ENCODE assay signal across 13 cellular contexts in genomic region chr4:25857403-25857802, GRCh38.
DNase-seq lines count a peak whose midpoint lies in the region; ATAC-seq and TF ChIP-seq lines count a peak whose summit lies in the region.
"Had no signal": no experiment of that assay in that cellular context is flagged by ENCODE, and none has a peak within 500 bp of the region (broad histone marks: within the 10 kb centered on the region; RNA-seq: fewer than 3 reads in every experiment).

No MANE protein-coding gene starts in this region.

- H4K20me1 ChIP-seq in OCI-LY1 (ENCODE audit: insufficient read depth, low read length): no peaks in the 10 kb centered on the region

- peak overlapping the region; percentile 32 for H3K4me2 ChIP-seq in OCI-LY1 (ENCODE audit: low read length)

- peak overlapping the region; percentile 47 for H3K27ac Mint-ChIP-seq in stimulated activated naive CD8-positive, alpha-beta T cell treated with anti-CD3 and anti-CD28 coated beads, Interleukin-15, Interleukin-2, amounts not matched to agents 100 ng/mL and 50 ng/mL, for 24 hours
- peak overlapping the region; percentile 94 to 95 for H3K27ac Mint-ChIP-seq in effector memory CD8-positive, alpha-beta T cell
- H3K27ac Mint-ChIP-seq: activated naive CD4-positive, alpha-beta T cell treated with anti-CD3 and anti-CD28 coated beads for 36 hours had no signal

- peak overlapping the region; percentile 4 for H3K27ac ChIP-seq in OCI-LY1 (ENCODE audit: low read depth, low read length, poor library complexity, severe bottlenecking)
- H3K27ac ChIP-seq: suprapubic skin had no signal

- peaks cover 64% of the 10 kb centered on the region for H3K36me3 ChIP-seq in OCI-LY1 (ENCODE audit: insufficient read depth, low read length)
- H3K36me3 ChIP-seq: suprapubic skin had no signal

- ATAC-seq in stimulated activated naive CD8-positive, alpha-beta T cell treated with anti-CD3 and anti-CD28 coated beads, Interleukin-15, Interleukin-2, amounts not matched to agents 100 U/mL and 50 U/mL, for 24 hours: no peak
- no peak for ATAC-seq in effector memory CD8-positive, alpha-beta T cell (replicated peaks)
- no peak for ATAC-seq in HG02884 (IDR thresholded peaks at IDR 0.05; ENCODE audit: unreplicated experiment)

- H3K27me3 ChIP-seq in OCI-LY1 (ENCODE audit: insufficient read depth, low read length): no peaks in the 10 kb centered on the region
- H3K27me3 ChIP-seq: suprapubic skin had no signal

- H3K4me1 Mint-ChIP-seq in stimulated activated naive CD8-positive, alpha-beta T cell treated with anti-CD3 and anti-CD28 coated beads, Interleukin-15, Interleukin-2, amounts not matched to agents 100 ng/mL and 50 ng/mL, for 24 hours (ENCODE audit: low read depth): peaks cover 88% of the 10 kb centered on the region
- H3K4me1 Mint-ChIP-seq in effector memory CD8-positive, alpha-beta T cell (ENCODE audit: low read depth in 2 of 2): peaks cover 53 to 84% of the 10 kb centered on the region in 2 donors

- no peaks in the 10 kb centered on the region for H3K9me2 ChIP-seq in OCI-LY1 (ENCODE audit: low read depth, low read length)

- H3K9me3 ChIP-seq in OCI-LY1 (ENCODE audit: low read length): no peaks in the 10 kb centered on the region
- H3K9me3 ChIP-seq: suprapubic skin had no signal

- H3K9me3 Mint-ChIP-seq in stimulated activated naive CD8-positive, alpha-beta T cell treated with anti-CD3 and anti-CD28 coated beads, Interleukin-15, Interleukin-2, amounts not matched to agents 100 ng/mL and 50 ng/mL, for 24 hours: no peaks in the 10 kb centered on the region
- no peaks in the 10 kb centered on the region for H3K9me3 Mint-ChIP-seq in effector memory CD8-positive, alpha-beta T cell
- H3K9me3 Mint-ChIP-seq: activated naive CD4-positive, alpha-beta T cell treated with anti-CD3 and anti-CD28 coated beads for 36 hours; neural crest cell had no signal

- H3K4me3 Mint-ChIP-seq in stimulated activated naive CD8-positive, alpha-beta T cell treated with anti-CD3 and anti-CD28 coated beads, Interleukin-15, Interleukin-2, amounts not matched to agents 100 ng/mL and 50 ng/mL, for 24 hours: no peak overlapping the region
- no peak overlapping the region for H3K4me3 Mint-ChIP-seq in effector memory CD8-positive, alpha-beta T cell
- H3K4me3 Mint-ChIP-seq: activated naive CD4-positive, alpha-beta T cell treated with anti-CD3 and anti-CD28 coated beads for 36 hours; neural crest cell had no signal

- TF ChIP-seq CTCF in OCI-LY1 (IDR thresholded peaks at IDR 0.05; ENCODE audit: low read length) (0 out of 2 replicates have a peak, but pooled peaks have one; percentile 21), foreskin fibroblast (IDR thresholded peaks at IDR 0.05; ENCODE audit: low read depth, low read length) (no peak)

- H2AFZ ChIP-seq in OCI-LY1 (ENCODE audit: low read length): no peak overlapping the region

- H3K4me1 ChIP-seq in OCI-LY1 (ENCODE audit: insufficient read depth, low read length, severe bottlenecking): peaks cover 85% of the 10 kb centered on the region

- H3K79me2 ChIP-seq in OCI-LY1 (ENCODE audit: insufficient read depth, low read length): peaks cover 100% of the 10 kb centered on the region

- H3F3A ChIP-seq in OCI-LY1 (ENCODE audit: insufficient read depth, low read length): no peaks in the 10 kb centered on the region; the same call in 1 of the 2 replicates

- DNase-seq in stimulated activated naive CD8-positive, alpha-beta T cell treated with anti-CD3 and anti-CD28 coated beads, Interleukin-15, Interleukin-2, amounts not matched to agents 100 U/mL and 50 U/mL, for 24 hours: no peak
- no peak for DNase-seq in effector memory CD8-positive, alpha-beta T cell
- DNase-seq in hippocampal formation (lab: John Stamatoyannopoulos, UW) (no peak), superior temporal gyrus (ENCODE audit: extremely low spot score) (no peak), foreskin fibroblast (no peak)
- DNase-seq: activated naive CD4-positive, alpha-beta T cell treated with anti-CD3 and anti-CD28 coated beads for 36 hours; NCI-H1092; NK-92 treated with Interleukin-12 subunit alpha and Interleukin-12 subunit beta, amount 100 ng/mL, for 24 hours had no signal

- H3K36me3 Mint-ChIP-seq in stimulated activated naive CD8-positive, alpha-beta T cell treated with anti-CD3 and anti-CD28 coated beads, Interleukin-15, Interleukin-2, amounts not matched to agents 100 ng/mL and 50 ng/mL, for 24 hours (ENCODE audit: low read depth): peaks cover 3% of the 10 kb centered on the region
- H3K36me3 Mint-ChIP-seq in effector memory CD8-positive, alpha-beta T cell (ENCODE audit: insufficient read depth): peaks cover 17% of the 10 kb centered on the region

- H3K27me3 Mint-ChIP-seq in stimulated activated naive CD8-positive, alpha-beta T cell treated with anti-CD3 and anti-CD28 coated beads, Interleukin-15, Interleukin-2, amounts not matched to agents 100 ng/mL and 50 ng/mL, for 24 hours: no peaks in the 10 kb centered on the region
- no peaks in the 10 kb centered on the region for H3K27me3 Mint-ChIP-seq in effector memory CD8-positive, alpha-beta T cell

- H3K9ac ChIP-seq in OCI-LY1 (ENCODE audit: low read length): no peak overlapping the region

- peak overlapping the region; percentile 7 for H3K4me3 ChIP-seq in OCI-LY1 (ENCODE audit: low read depth, low read length, poor library complexity, severe bottlenecking)
- H3K4me3 ChIP-seq in foreskin fibroblast (ENCODE audit: low read depth in 1 of 2, low read length in 2 of 2): no peak overlapping the region
- H3K4me3 ChIP-seq: suprapubic skin had no signal
